40 cellular contexts compared by ENCODE assay signal in the genomic region with DNA sequence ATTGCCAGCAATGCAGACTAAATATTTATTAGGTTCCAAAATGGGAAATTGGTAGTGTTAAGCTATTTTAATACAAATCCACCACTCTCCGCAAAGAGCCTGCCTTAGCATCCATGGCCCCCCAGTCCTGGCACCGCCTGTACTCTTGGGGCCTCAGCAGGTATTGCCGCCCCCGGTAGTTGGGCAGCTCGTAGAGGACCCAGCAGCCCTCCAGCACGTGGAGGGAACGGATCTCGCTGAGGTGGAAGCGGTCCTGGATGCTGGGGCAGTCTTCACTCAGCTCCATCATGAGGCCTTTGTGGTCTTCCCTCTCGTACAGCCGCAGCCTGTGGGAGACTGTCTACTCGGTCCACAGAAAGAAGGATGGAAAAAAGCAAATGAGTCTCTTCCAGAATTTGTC. TPM values are rescaled to one million over a fixed set of nuclear protein-coding genes. Genes with fewer than 3 reads are reported as not detected.
"Had no signal": no experiment of that assay in that cellular context is flagged by ENCODE, and none has a peak within 500 bp of the region (broad histone marks: within the 10 kb centered on the region; RNA-seq: fewer than 3 reads in every experiment).

No MANE protein-coding gene starts in this region.

- H3K9me3 Mint-ChIP-seq: activated B cell treated with CpG ODN at 0.5 μM for 24 hours; activated CD4-positive, alpha-beta memory T cell treated with anti-CD3 and anti-CD28 coated beads for 36 hours; activated CD4-positive, alpha-beta T cell treated with anti-CD3 and anti-CD28 coated beads, Interleukin-2, amount 10 ng/mL, durations not matched to agents 24 days and 14 days; activated CD8-positive, alpha-beta T cell treated with anti-CD3 and anti-CD28 coated beads for 36 hours; activated naive CD4-positive, alpha-beta T cell treated with anti-CD3 and anti-CD28 coated beads for 36 hours; activated naive CD4-positive, alpha-beta T cell treated with anti-CD3 and anti-CD28 coated beads, Interleukin-2, amount 50 U/mL, for 72 hours; activated T-cell treated with anti-CD3 and anti-CD28 coated beads, Interleukin-2, amount 50 U/mL, for 72 hours; activated T-helper 1 cell treated with anti-CD3 and anti-CD28 coated beads, Interleukin-12 subunit alpha, Interleukin-12 subunit beta, Interleukin-2, Interleukin-4 antibody, amounts not matched to agents 30 ng/mL and 10 ng/mL and 1 ng/mL, durations not matched to agents 14 hours and 24 hours and 36 hours; activated T-helper 17 cell treated with anti-CD3 and anti-CD28 coated beads, Interleukin-2, amount 50 U/mL, for 72 hours; T-helper 1 cell treated with Interleukin-12 subunit alpha and Interleukin-12 subunit beta and Interleukin-4 antibody, amounts not matched to agents 30 μg/mL and 1 μg/mL, for 36 hours; T-helper 2 cell treated with Interferon-gamma antibody and Interleukin-4, amounts not matched to agents 5 μg/mL and 100 μg/mL, for 36 hours had no signal

- ATAC-seq: activated CD8-positive, alpha-beta T cell treated with anti-CD3 and anti-CD28 coated beads for 36 hours; activated naive CD4-positive, alpha-beta T cell treated with anti-CD3 and anti-CD28 coated beads, Interleukin-2, amount 50 U/mL, for 72 hours; activated T-cell treated with anti-CD3 and anti-CD28 coated beads, Interleukin-2, amount 50 U/mL, for 4 hours; activated T-cell treated with anti-CD3 and anti-CD28 coated beads, Interleukin-2, amount 50 U/mL, for 72 hours; activated T-helper 17 cell treated with anti-CD3 and anti-CD28 coated beads, Interleukin-2, amount 50 U/mL, for 72 hours; body of pancreas had no signal

- H3K36me3 ChIP-seq: adrenal gland, brain microvascular endothelial cell, breast epithelium had no signal

- H3K4me3 Mint-ChIP-seq: activated B cell treated with CpG ODN at 0.5 μM for 24 hours; activated CD4-positive, alpha-beta memory T cell treated with anti-CD3 and anti-CD28 coated beads for 36 hours; activated CD4-positive, alpha-beta T cell treated with anti-CD3 and anti-CD28 coated beads, Interleukin-2, amount 10 ng/mL, durations not matched to agents 24 days and 14 days; activated CD8-positive, alpha-beta T cell treated with anti-CD3 and anti-CD28 coated beads for 36 hours; activated naive CD4-positive, alpha-beta T cell treated with anti-CD3 and anti-CD28 coated beads for 36 hours; activated naive CD8-positive, alpha-beta T cell treated with anti-CD3 and anti-CD28 coated beads for 36 hours; activated T-cell treated with anti-CD3 and anti-CD28 coated beads, Interleukin-2, amount 50 U/mL, for 4 hours; activated T-cell treated with anti-CD3 and anti-CD28 coated beads, Interleukin-2, amount 50 U/mL, for 72 hours; activated T-helper 1 cell treated with anti-CD3 and anti-CD28 coated beads, Interleukin-12 subunit alpha, Interleukin-12 subunit beta, Interleukin-2, Interleukin-4 antibody, amounts not matched to agents 30 ng/mL and 10 ng/mL and 1 ng/mL, durations not matched to agents 14 hours and 24 hours and 36 hours; activated T-helper 17 cell treated with anti-CD3 and anti-CD28 coated beads, Interleukin-2, amount 50 U/mL, for 72 hours; T-helper 1 cell treated with Interleukin-12 subunit alpha and Interleukin-12 subunit beta and Interleukin-4 antibody, amounts not matched to agents 30 μg/mL and 1 μg/mL, for 36 hours; T-helper 2 cell treated with Interferon-gamma antibody and Interleukin-4, amounts not matched to agents 5 μg/mL and 100 μg/mL, for 36 hours had no signal

- H3K4me1 ChIP-seq: breast epithelium had no signal

- DNase-seq: activated B cell treated with CpG ODN at 0.5 μM for 24 hours; activated CD4-positive, alpha-beta memory T cell treated with anti-CD3 and anti-CD28 coated beads for 36 hours; activated CD4-positive, alpha-beta T cell treated with anti-CD3 and anti-CD28 coated beads for 4 hours; activated CD4-positive, alpha-beta T cell treated with anti-CD3 and anti-CD28 coated beads, Interleukin-2, amount 10 ng/mL, durations not matched to agents 24 days and 14 days; activated CD4-positive, alpha-beta T cell treated with anti-CD3 and anti-CD28 coated beads, Interleukin-2, amount 50 U/mL, for 1 hour; activated CD4-positive, alpha-beta T cell treated with anti-CD3 and anti-CD28 coated beads, Interleukin-2, amount 50 U/mL, for 4 hours; activated CD4-positive, CD25-positive, alpha-beta regulatory T cell treated with anti-CD3 and anti-CD28 coated beads, Interleukin-2, amount 50 U/mL, for 72 hours; activated CD8-positive, alpha-beta memory T cell treated with anti-CD3 and anti-CD28 coated beads, Interleukin-2, amount 50 U/mL, for 4 hours; activated CD8-positive, alpha-beta T cell treated with anti-CD3 and anti-CD28 coated beads for 36 hours; activated effector memory CD4-positive, alpha-beta T cell treated with anti-CD3 and anti-CD28 coated beads, Interleukin-2, amount 50 U/mL, for 16 hours; activated gamma-delta T cell treated with Interleukin-2 at 50 U/mL for 16 hours; activated naive CD4-positive, alpha-beta T cell; activated naive CD4-positive, alpha-beta T cell treated with anti-CD3 and anti-CD28 coated beads for 36 hours; activated naive CD4-positive, alpha-beta T cell treated with anti-CD3 and anti-CD28 coated beads, Interleukin-2, amount 50 U/mL, for 16 hours; activated naive CD8-positive, alpha-beta T cell treated with anti-CD3 and anti-CD28 coated beads for 36 hours; activated T-cell treated with anti-CD3 and anti-CD28 coated beads for 4 hours; activated T-cell treated with anti-CD3 and anti-CD28 coated beads, Interleukin-2, amount 50 U/mL, for 1 hour; activated T-cell treated with anti-CD3 and anti-CD28 coated beads, Interleukin-2, amount 50 U/mL, for 4 hours; activated T-cell treated with anti-CD3 and anti-CD28 coated beads, Interleukin-2, amount 50 U/mL, for 72 hours; adrenal gland; amniotic stem cell; aorta; body of pancreas; brain microvascular endothelial cell; central memory CD4-positive, alpha-beta T cell; T-helper 1 cell; T-helper 2 cell; T-helper 9 cell had no signal

- H3K36me3 Mint-ChIP-seq: activated CD4-positive, alpha-beta memory T cell treated with anti-CD3 and anti-CD28 coated beads for 36 hours; activated naive CD4-positive, alpha-beta T cell treated with anti-CD3 and anti-CD28 coated beads, Interleukin-2, amount 50 U/mL, for 72 hours; activated naive CD8-positive, alpha-beta T cell treated with anti-CD3 and anti-CD28 coated beads for 36 hours had no signal

- H3K9me3 ChIP-seq: adrenal gland, body of pancreas, breast epithelium had no signal

- H3K4me1 Mint-ChIP-seq: activated T-helper 17 cell treated with anti-CD3 and anti-CD28 coated beads, Interleukin-2, amount 50 U/mL, for 72 hours had no signal

- H3K27ac Mint-ChIP-seq: activated B cell treated with CpG ODN at 0.5 μM for 24 hours; activated CD4-positive, alpha-beta memory T cell treated with anti-CD3 and anti-CD28 coated beads for 36 hours; activated CD4-positive, alpha-beta T cell treated with anti-CD3 and anti-CD28 coated beads, Interleukin-2, amount 10 ng/mL, durations not matched to agents 24 days and 14 days; activated CD8-positive, alpha-beta T cell treated with anti-CD3 and anti-CD28 coated beads for 36 hours; activated naive CD4-positive, alpha-beta T cell treated with anti-CD3 and anti-CD28 coated beads for 36 hours; activated naive CD4-positive, alpha-beta T cell treated with anti-CD3 and anti-CD28 coated beads, Interleukin-2, amount 50 U/mL, for 72 hours; activated naive CD8-positive, alpha-beta T cell treated with anti-CD3 and anti-CD28 coated beads for 36 hours; activated T-cell treated with anti-CD3 and anti-CD28 coated beads, Interleukin-2, amount 50 U/mL, for 72 hours; activated T-helper 1 cell treated with anti-CD3 and anti-CD28 coated beads, Interleukin-12 subunit alpha, Interleukin-12 subunit beta, Interleukin-2, Interleukin-4 antibody, amounts not matched to agents 30 ng/mL and 10 ng/mL and 1 ng/mL, durations not matched to agents 14 hours and 24 hours and 36 hours; activated T-helper 17 cell treated with anti-CD3 and anti-CD28 coated beads, Interleukin-2, amount 50 U/mL, for 72 hours; T-helper 1 cell treated with Interleukin-12 subunit alpha and Interleukin-12 subunit beta and Interleukin-4 antibody, amounts not matched to agents 30 μg/mL and 1 μg/mL, for 36 hours; T-helper 2 cell treated with Interferon-gamma antibody and Interleukin-4, amounts not matched to agents 5 μg/mL and 100 μg/mL, for 36 hours had no signal

- H3K27me3 ChIP-seq: body of pancreas, brain microvascular endothelial cell, breast epithelium had no signal

- H3K27ac ChIP-seq: adrenal gland, body of pancreas, brain microvascular endothelial cell, breast epithelium, VCaP had no signal

- FAIRE-seq: astrocyte, TTC549 had no signal

- H3K4me3 ChIP-seq: adrenal gland, body of pancreas, breast epithelium had no signal

RNA-seq across cellular contexts. Expression of a gene that starts 1.5 kb away (rescaled TPM):
- total RNA-seq: activated B cell treated with CpG ODN at 0.5 μM for 24 hours; activated CD4-positive, alpha-beta memory T cell treated with anti-CD3 and anti-CD28 coated beads for 36 hours; activated CD4-positive, alpha-beta T cell treated with anti-CD3 and anti-CD28 coated beads, Interleukin-2, amount 10 ng/mL, durations not matched to agents 24 days and 14 days; activated CD8-positive, alpha-beta memory T cell treated with anti-CD3 and anti-CD28 coated beads for 36 hours; activated CD8-positive, alpha-beta T cell treated with anti-CD3 and anti-CD28 coated beads for 36 hours; activated naive CD4-positive, alpha-beta T cell treated with anti-CD3 and anti-CD28 coated beads for 36 hours; activated naive CD4-positive, alpha-beta T cell treated with anti-CD3 and anti-CD28 coated beads, Interleukin-2, amount 50 U/mL, for 72 hours; activated naive CD8-positive, alpha-beta T cell treated with anti-CD3 and anti-CD28 coated beads for 36 hours; activated T-cell treated with anti-CD3 and anti-CD28 coated beads, Interleukin-2, amount 50 U/mL, for 4 hours; activated T-cell treated with anti-CD3 and anti-CD28 coated beads, Interleukin-2, amount 50 U/mL, for 72 hours; activated T-helper 1 cell treated with anti-CD3 and anti-CD28 coated beads, Interleukin-12 subunit alpha, Interleukin-12 subunit beta, Interleukin-2, Interleukin-4 antibody, amounts not matched to agents 30 ng/mL and 10 ng/mL and 1 ng/mL, durations not matched to agents 14 hours and 24 hours and 36 hours; activated T-helper 17 cell treated with anti-CD3 and anti-CD28 coated beads, Interleukin-2, amount 50 U/mL, for 72 hours; adrenal gland; aorta; astrocyte; body of pancreas; breast epithelium; cardiac septum; cerebellum had no signal
- polyA plus RNA-seq: adrenal gland, aorta had no signal

RNA-seq across cellular contexts. Expression of a gene that starts 3.8 kb away (rescaled TPM):
- total RNA-seq: activated B cell treated with CpG ODN at 0.5 μM for 24 hours; activated CD4-positive, alpha-beta memory T cell treated with anti-CD3 and anti-CD28 coated beads for 36 hours; activated CD4-positive, alpha-beta T cell treated with anti-CD3 and anti-CD28 coated beads, Interleukin-2, amount 10 ng/mL, durations not matched to agents 24 days and 14 days; activated CD8-positive, alpha-beta memory T cell treated with anti-CD3 and anti-CD28 coated beads for 36 hours; activated CD8-positive, alpha-beta T cell treated with anti-CD3 and anti-CD28 coated beads for 36 hours; activated naive CD4-positive, alpha-beta T cell treated with anti-CD3 and anti-CD28 coated beads for 36 hours; activated naive CD4-positive, alpha-beta T cell treated with anti-CD3 and anti-CD28 coated beads, Interleukin-2, amount 50 U/mL, for 72 hours; activated naive CD8-positive, alpha-beta T cell treated with anti-CD3 and anti-CD28 coated beads for 36 hours; activated T-cell treated with anti-CD3 and anti-CD28 coated beads, Interleukin-2, amount 50 U/mL, for 4 hours; activated T-cell treated with anti-CD3 and anti-CD28 coated beads, Interleukin-2, amount 50 U/mL, for 72 hours; activated T-helper 1 cell treated with anti-CD3 and anti-CD28 coated beads, Interleukin-12 subunit alpha, Interleukin-12 subunit beta, Interleukin-2, Interleukin-4 antibody, amounts not matched to agents 30 ng/mL and 10 ng/mL and 1 ng/mL, durations not matched to agents 14 hours and 24 hours and 36 hours; activated T-helper 17 cell treated with anti-CD3 and anti-CD28 coated beads, Interleukin-2, amount 50 U/mL, for 72 hours; adrenal gland; aorta; astrocyte; body of pancreas; breast epithelium; cardiac septum had no signal
- polyA plus RNA-seq: adrenal gland, aorta had no signal

RNA-seq across cellular contexts. Expression of a gene that starts 17.8 kb away (rescaled TPM):
- total RNA-seq: activated B cell treated with CpG ODN at 0.5 μM for 24 hours; activated CD4-positive, alpha-beta memory T cell treated with anti-CD3 and anti-CD28 coated beads for 36 hours; activated CD4-positive, alpha-beta T cell treated with anti-CD3 and anti-CD28 coated beads, Interleukin-2, amount 10 ng/mL, durations not matched to agents 24 days and 14 days; activated CD8-positive, alpha-beta memory T cell treated with anti-CD3 and anti-CD28 coated beads for 36 hours; activated CD8-positive, alpha-beta T cell treated with anti-CD3 and anti-CD28 coated beads for 36 hours; activated naive CD4-positive, alpha-beta T cell treated with anti-CD3 and anti-CD28 coated beads for 36 hours; activated naive CD4-positive, alpha-beta T cell treated with anti-CD3 and anti-CD28 coated beads, Interleukin-2, amount 50 U/mL, for 72 hours; activated naive CD8-positive, alpha-beta T cell treated with anti-CD3 and anti-CD28 coated beads for 36 hours; activated T-cell treated with anti-CD3 and anti-CD28 coated beads, Interleukin-2, amount 50 U/mL, for 4 hours; activated T-cell treated with anti-CD3 and anti-CD28 coated beads, Interleukin-2, amount 50 U/mL, for 72 hours; activated T-helper 1 cell treated with anti-CD3 and anti-CD28 coated beads, Interleukin-12 subunit alpha, Interleukin-12 subunit beta, Interleukin-2, Interleukin-4 antibody, amounts not matched to agents 30 ng/mL and 10 ng/mL and 1 ng/mL, durations not matched to agents 14 hours and 24 hours and 36 hours; activated T-helper 17 cell treated with anti-CD3 and anti-CD28 coated beads, Interleukin-2, amount 50 U/mL, for 72 hours; adrenal gland; aorta; astrocyte; body of pancreas; breast epithelium; cardiac septum; cerebellum had no signal
- polyA plus RNA-seq: adrenal gland, aorta had no signal

RNA-seq across cellular contexts. Expression of a gene that starts 35.3 kb away (rescaled TPM):
- total RNA-seq: activated B cell treated with CpG ODN at 0.5 μM for 24 hours; activated CD4-positive, alpha-beta memory T cell treated with anti-CD3 and anti-CD28 coated beads for 36 hours; activated CD4-positive, alpha-beta T cell treated with anti-CD3 and anti-CD28 coated beads, Interleukin-2, amount 10 ng/mL, durations not matched to agents 24 days and 14 days; activated CD8-positive, alpha-beta memory T cell treated with anti-CD3 and anti-CD28 coated beads for 36 hours; activated CD8-positive, alpha-beta T cell treated with anti-CD3 and anti-CD28 coated beads for 36 hours; activated naive CD4-positive, alpha-beta T cell treated with anti-CD3 and anti-CD28 coated beads for 36 hours; activated naive CD4-positive, alpha-beta T cell treated with anti-CD3 and anti-CD28 coated beads, Interleukin-2, amount 50 U/mL, for 72 hours; activated naive CD8-positive, alpha-beta T cell treated with anti-CD3 and anti-CD28 coated beads for 36 hours; activated T-cell treated with anti-CD3 and anti-CD28 coated beads, Interleukin-2, amount 50 U/mL, for 4 hours; activated T-cell treated with anti-CD3 and anti-CD28 coated beads, Interleukin-2, amount 50 U/mL, for 72 hours; activated T-helper 1 cell treated with anti-CD3 and anti-CD28 coated beads, Interleukin-12 subunit alpha, Interleukin-12 subunit beta, Interleukin-2, Interleukin-4 antibody, amounts not matched to agents 30 ng/mL and 10 ng/mL and 1 ng/mL, durations not matched to agents 14 hours and 24 hours and 36 hours; activated T-helper 17 cell treated with anti-CD3 and anti-CD28 coated beads, Interleukin-2, amount 50 U/mL, for 72 hours; adrenal gland; aorta; astrocyte; body of pancreas; breast epithelium; cardiac septum; cerebellum had no signal
- polyA plus RNA-seq: adrenal gland, aorta had no signal
